26 cellular contexts compared by ENCODE assay signal in genomic region chr22:47997612-47998011, GRCh38.
"Had no signal": no experiment of that assay in that cellular context is flagged by ENCODE, and none has a peak within 500 bp of the region (broad histone marks: within the 10 kb centered on the region; RNA-seq: fewer than 3 reads in every experiment).

No MANE protein-coding gene starts in this region.

- H3K4me1 Mint-ChIP-seq: activated CD4-positive, alpha-beta T cell treated with anti-CD3 and anti-CD28 coated beads, Interleukin-2, amount 10 ng/mL, durations not matched to agents 24 days and 14 days; activated naive CD4-positive, alpha-beta T cell treated with anti-CD3 and anti-CD28 coated beads, Interleukin-2, amount 50 U/mL, for 24 hours; activated naive CD8-positive, alpha-beta T cell treated with anti-CD3 and anti-CD28 coated beads, Interleukin-2, amount 10 ng/mL, durations not matched to agents 7 days and 5 days had no signal

- ATAC-seq: activated CD8-positive, alpha-beta T cell treated with anti-CD3 and anti-CD28 coated beads for 36 hours had no signal

- H3K9me3 Mint-ChIP-seq: activated CD4-positive, alpha-beta T cell treated with anti-CD3 and anti-CD28 coated beads, Interleukin-2, amount 10 ng/mL, durations not matched to agents 24 days and 14 days; activated CD8-positive, alpha-beta T cell treated with anti-CD3 and anti-CD28 coated beads for 36 hours; activated naive CD4-positive, alpha-beta T cell treated with anti-CD3 and anti-CD28 coated beads, Interleukin-2, amount 50 U/mL, for 24 hours; activated naive CD8-positive, alpha-beta T cell treated with anti-CD3 and anti-CD28 coated beads, Interleukin-2, amount 10 ng/mL, durations not matched to agents 7 days and 5 days; activated T-cell treated with anti-CD3 and anti-CD28 coated beads, Interleukin-2, amount 50 U/mL, for 24 hours; activated T-helper 2 cell treated with anti-CD3 and anti-CD28 coated beads, Interferon-gamma antibody, Interleukin-2, Interleukin-4, amounts not matched to agents 10 μg/mL and 5 μg/mL and 100 μg/mL, durations not matched to agents 14 hours and 24 hours and 36 hours had no signal

- H3K36me3 ChIP-seq: ascending aorta, cardiac muscle cell, MG63, WERI-Rb-1 had no signal

- H3K9me3 ChIP-seq: ascending aorta, MG63 had no signal

- H3K4me1 ChIP-seq: ascending aorta had no signal

- H3K27me3 ChIP-seq: ascending aorta, cardiac muscle cell, MG63 had no signal

- H3K4me3 Mint-ChIP-seq: activated CD4-positive, alpha-beta T cell treated with anti-CD3 and anti-CD28 coated beads, Interleukin-2, amount 10 ng/mL, durations not matched to agents 24 days and 14 days; activated CD8-positive, alpha-beta T cell treated with anti-CD3 and anti-CD28 coated beads for 36 hours; activated naive CD4-positive, alpha-beta T cell treated with anti-CD3 and anti-CD28 coated beads, Interleukin-2, amount 50 U/mL, for 24 hours; activated naive CD8-positive, alpha-beta T cell treated with anti-CD3 and anti-CD28 coated beads, Interleukin-2, amount 10 ng/mL, durations not matched to agents 7 days and 5 days; activated T-cell treated with anti-CD3 and anti-CD28 coated beads, Interleukin-2, amount 50 U/mL, for 24 hours had no signal

- H3K27ac ChIP-seq: ascending aorta, cardiac muscle cell, WERI-Rb-1 had no signal

- H3K27me3 Mint-ChIP-seq: activated CD4-positive, alpha-beta T cell treated with anti-CD3 and anti-CD28 coated beads, Interleukin-2, amount 10 ng/mL, durations not matched to agents 24 days and 14 days; activated CD8-positive, alpha-beta T cell treated with anti-CD3 and anti-CD28 coated beads for 36 hours; activated naive CD4-positive, alpha-beta T cell treated with anti-CD3 and anti-CD28 coated beads, Interleukin-2, amount 50 U/mL, for 24 hours had no signal

- H3K36me3 Mint-ChIP-seq: activated naive CD4-positive, alpha-beta T cell treated with anti-CD3 and anti-CD28 coated beads, Interleukin-2, amount 50 U/mL, for 24 hours; activated naive CD8-positive, alpha-beta T cell treated with anti-CD3 and anti-CD28 coated beads, Interleukin-2, amount 10 ng/mL, durations not matched to agents 7 days and 5 days had no signal

- DNase-seq: activated CD4-positive, alpha-beta T cell treated with anti-CD3 and anti-CD28 coated beads, Interleukin-2, amount 50 U/mL, for 4 hours; activated CD8-positive, alpha-beta T cell treated with anti-CD3 and anti-CD28 coated beads for 36 hours; activated gamma-delta T cell; activated naive CD4-positive, alpha-beta T cell treated with Interleukin-2 at 50 U/mL for 16 hours; activated naive CD8-positive, alpha-beta T cell treated with anti-CD3 and anti-CD28 coated beads, Interleukin-2, amount 10 ng/mL, durations not matched to agents 7 days and 5 days; activated T-cell treated with anti-CD3 and anti-CD28 coated beads, Interleukin-2, amount 50 U/mL, for 24 hours; amygdala; Karpas-422; KBM-7; MG63; MV-4-11; NCI-H1092; NCI-H1436 treated with DMSO at 0.1 percent for 48 hours; NCI-H1694 treated with DMSO at 0.1 percent for 48 hours; NCI-H2029; NCI-H345; NCI-H524 treated with DMSO at 0.1 percent for 48 hours; OCI-M1; Right ventricle myocardium superior; T1000; WERI-Rb-1 had no signal

- H3K4me3 ChIP-seq: ascending aorta, cardiac muscle cell, MG63 had no signal

- H3K27ac Mint-ChIP-seq: activated CD4-positive, alpha-beta T cell treated with anti-CD3 and anti-CD28 coated beads, Interleukin-2, amount 10 ng/mL, durations not matched to agents 24 days and 14 days; activated CD8-positive, alpha-beta T cell treated with anti-CD3 and anti-CD28 coated beads for 36 hours; activated naive CD8-positive, alpha-beta T cell treated with anti-CD3 and anti-CD28 coated beads, Interleukin-2, amount 10 ng/mL, durations not matched to agents 7 days and 5 days; activated T-cell treated with anti-CD3 and anti-CD28 coated beads, Interleukin-2, amount 50 U/mL, for 24 hours; activated T-helper 2 cell treated with anti-CD3 and anti-CD28 coated beads, Interferon-gamma antibody, Interleukin-2, Interleukin-4, amounts not matched to agents 10 μg/mL and 5 μg/mL and 100 μg/mL, durations not matched to agents 14 hours and 24 hours and 36 hours had no signal
